ENCODE assay signal across 11 cellular contexts in genomic region chr19:42875881-42876280, GRCh38. TPM values are rescaled to one million over a fixed set of nuclear protein-coding genes. Genes with fewer than 3 reads are reported as not detected.
A peak's percentile ranks its signal among the peaks of the same experiment; 100 is the strongest.
DNase-seq lines count a peak whose midpoint lies in the region; ATAC-seq, FAIRE-seq and TF ChIP-seq lines count a peak whose summit lies in the region.
"Not testable (repeated sequence)": the region's sequence is repeated elsewhere in the genome, so short reads cannot be mapped to it uniquely, and the experiment has no call there.
"Had no signal": no experiment of that assay in that cellular context is flagged by ENCODE, and none has a peak within 500 bp of the region (broad histone marks: within the 10 kb centered on the region; RNA-seq: fewer than 3 reads in every experiment).

No MANE protein-coding gene starts in this region.

- not testable (repeated sequence) for DNase-seq in A549 (ENCODE audit: low read depth in 1 of 2, low spot score in 1 of 2); Calu3; SK-N-SH
- DNase-seq in HCEC 1CT (peak; percentile 15), NCI-H226 (peak; percentile 60), mammary epithelial cell (peak; percentile 66), foreskin fibroblast (peak; percentile 30 to 32), myocyte (ENCODE audit: low read depth) (peak; percentile 75)

- CTCF ChIA-PET in A549 (lab: Yijun Ruan, JAX): interaction anchor here (0.9 kb wide), 1 partner anchor 9 kb away, joined by 5 read pairs; no protein-coding TSS in a partner anchor
- CTCF ChIA-PET in Calu3 (lab: Charles Lee); SK-N-SH (lab: Yijun Ruan, JAX); mammary epithelial cell (lab: Charles Lee; ENCODE audit: low non-redundant PET): not testable (repeated sequence)

- peak overlapping the region; percentile 50 for H3K27ac Mint-ChIP-seq in Calu3 (ENCODE audit: unreplicated experiment)

- not testable (repeated sequence) for H4K20me1 ChIP-seq in SK-N-SH (ENCODE audit: insufficient read depth); mammary epithelial cell (ENCODE audit: insufficient read depth, low read length)

- H3K4me3 Mint-ChIP-seq in Calu3 (ENCODE audit: low read depth, unreplicated experiment): not testable (repeated sequence)

- not testable (repeated sequence) for H3K9me2 ChIP-seq in SK-N-SH

- not testable (repeated sequence) for H3K36me3 Mint-ChIP-seq in Calu3 (ENCODE audit: insufficient read depth, unreplicated experiment)

- H2AFZ ChIP-seq in SK-N-SH (ENCODE audit: low read depth): peak overlapping the region; percentile 46; the same call in 1 of the 2 replicates
- peak overlapping the region; percentile 52 for H2AFZ ChIP-seq in mammary epithelial cell (ENCODE audit: low read depth, low read length)

- not testable (repeated sequence) for BruUV-seq in Calu3 (replicated peaks; lab: Mats Ljungman, UMichigan); mammary epithelial cell (replicated peaks; lab: Mats Ljungman, UMichigan)

- peak overlapping the region; percentile 61 for H3K9ac ChIP-seq in SK-N-SH
- peak overlapping the region; percentile 58 for H3K9ac ChIP-seq in mammary epithelial cell (ENCODE audit: insufficient read depth, low read length)

- H3F3A ChIP-seq in SK-N-SH (replicated peaks; ENCODE audit: insufficient read depth): peaks cover 20% of the 10 kb centered on the region

- in situ Hi-C loops in mammary epithelial cell (cut with MboI; ENCODE audit: low sequenced_read_pairs in 2 of 2): not testable (repeated sequence)

- not testable (repeated sequence) for H3K79me2 ChIP-seq in SK-N-SH (ENCODE audit: insufficient read depth); mammary epithelial cell (ENCODE audit: insufficient read depth, low read length)

- not testable (repeated sequence) for H3K27me3 ChIP-seq in SK-N-SH (ENCODE audit: insufficient read depth); mammary epithelial cell (ENCODE audit: insufficient read depth, low read length)

- not testable (repeated sequence) for TF ChIP-seq EP300 in A549 (IDR thresholded peaks at IDR 0.05); SK-N-SH (IDR thresholded peaks at IDR 0.05; ENCODE audit: borderline replicate concordance in 1 of 2, low read depth in 1 of 2, low read length in 1 of 2)

- not testable (repeated sequence) for FAIRE-seq in A549 (lab: Jason Lieb, UNC)

- peak overlapping the region; percentile 44 for H3K4me2 ChIP-seq in A549
- 0 out of 2 replicates have a peak overlapping the region, but pooled peaks have one; percentile 20 for H3K4me2 ChIP-seq in SK-N-SH
- peak overlapping the region; percentile 69 for H3K4me2 ChIP-seq in mammary epithelial cell (ENCODE audit: insufficient read depth, low read depth, low read length)

- H3K27ac ChIP-seq in A549: peak overlapping the region; percentile 77 to 85
- peak overlapping the region; percentile 4 to 88; a peak in 3 of 4 replicates for H3K27ac ChIP-seq in SK-N-SH (ENCODE audit: low read depth in 2 of 2, low read length in 1 of 2)
- peak overlapping the region; percentile 87 for H3K27ac ChIP-seq in mammary epithelial cell (ENCODE audit: insufficient read depth, low read depth, low read length)

- not testable (repeated sequence) for H3K36me3 ChIP-seq in SK-N-SH (replicated peaks in 1 of 2; ENCODE audit: control insufficient read depth in 1 of 2, insufficient read depth in 2 of 2, low read length in 1 of 2); mammary epithelial cell (ENCODE audit: insufficient read depth, low read length)

- not testable (repeated sequence) for H3K9me3 Mint-ChIP-seq in Calu3 (ENCODE audit: low read depth, unreplicated experiment)

- TF ChIP-seq CTCF in A549 (IDR thresholded peaks at IDR 0.05); Calu3 (IDR thresholded peaks at IDR 0.05; ENCODE audit: unreplicated experiment); SK-N-SH (IDR thresholded peaks at IDR 0.05); mammary epithelial cell (conservative IDR thresholded peaks at IDR 0.05 in 1 of 2, IDR thresholded peaks at IDR 0.05 in 1 of 2; ENCODE audit: extremely low read depth in 1 of 2, insufficient read depth in 1 of 2, low read depth in 1 of 2, low read length in 2 of 2); foreskin fibroblast (IDR thresholded peaks at IDR 0.05; ENCODE audit: low read depth, low read length): not testable (repeated sequence)

- POLR2A ChIA-PET in A549 (lab: Yijun Ruan, JAX); SK-N-SH (lab: Yijun Ruan, JAX): not testable (repeated sequence)

- not testable (repeated sequence) for ATAC-seq in A549

- not testable (repeated sequence) for H3K27me3 Mint-ChIP-seq in Calu3 (ENCODE audit: unreplicated experiment)

- WGBS in A549 (ENCODE audit: missing lambda C conversion rate): 58% methylated on average over 1 of the region's 1 CpG
- WGBS in SK-N-SH (ENCODE audit: low lambda C conversion rate): 18% methylated on average over 1 of the region's 1 CpG
- 0% methylated on average over 1 of the region's 1 CpG for WGBS in mammary epithelial cell (ENCODE audit: low coverage, missing lambda C conversion rate)

- dilution Hi-C loops in mammary epithelial cell (cut with HindIII; ENCODE audit: low sequenced_read_pairs): not testable (repeated sequence)

- H3K4me3 ChIP-seq in A549; SK-N-SH (ENCODE audit: low read depth in 2 of 2, low read length in 1 of 2); mammary epithelial cell (replicated peaks in 1 of 3; ENCODE audit: insufficient read depth in 1 of 3, low read depth in 2 of 3, low read length in 3 of 3); foreskin fibroblast (ENCODE audit: low read depth in 1 of 2, low read length in 2 of 2): not testable (repeated sequence)

- peaks cover 22% of the 10 kb centered on the region for H3K4me1 ChIP-seq in A549
- H3K4me1 ChIP-seq in SK-N-SH (ENCODE audit: control insufficient read depth in 1 of 2, insufficient read depth in 2 of 2, low read depth in 1 of 2, low read length in 1 of 2): peaks cover 0 to 18% of the 10 kb centered on the region in 2 experiments; a peak in 1 of 4 replicates
- peaks cover 36% of the 10 kb centered on the region for H3K4me1 ChIP-seq in mammary epithelial cell (ENCODE audit: insufficient read depth, low read length)

- peaks cover 13% of the 10 kb centered on the region; the same call in 2 of the 3 replicates for H3K9me3 ChIP-seq in A549
- H3K9me3 ChIP-seq in SK-N-SH; mammary epithelial cell (replicated peaks; ENCODE audit: insufficient read depth, low read length): not testable (repeated sequence)

- H3K4me1 Mint-ChIP-seq in Calu3 (ENCODE audit: low read depth, unreplicated experiment): peaks cover 49% of the 10 kb centered on the region

- TF ChIP-seq RAD21 in A549 (conservative IDR thresholded peaks at IDR 0.05 in 1 of 2, IDR thresholded peaks at IDR 0.05 in 1 of 2); SK-N-SH (IDR thresholded peaks at IDR 0.05; ENCODE audit: low read length): not testable (repeated sequence)

- not testable (repeated sequence) for TF ChIP-seq POLR2A in A549 (IDR thresholded peaks at IDR 0.05; ENCODE audit: low read length)

- intact Hi-C loops in Calu3 (cut with micrococcal nuclease; ENCODE audit: unreplicated experiment); mammary epithelial cell (cut with micrococcal nuclease): not testable (repeated sequence)

RNA-seq across cellular contexts. Expression of gene PSG1, which starts 3.6 kb away (rescaled TPM):
- polyA plus RNA-seq in A549 (2011; rRNA removed) (0.16 and 0.22 TPM in 2 replicates), A549 (2017; fragmentation: RNase III; extraction: RNeasy Plus Mini Kit Qiagen cat#74134 plus additional on column Dnase treatment) (0.28 to 0.41 TPM (median 0.30 TPM) in 3 replicates), SK-N-SH (2012; rRNA removed) (0.18 and 0.19 TPM in 2 replicates), mammary epithelial cell (0.10 TPM)
- 0.16 and 0.26 TPM in 2 replicates for polyA plus RNA-seq in A549 (2012; cell fraction: cytosol; rRNA removed)
- polyA plus RNA-seq in A549 (2012; cell fraction: nucleus; rRNA removed): 0.32 and 0.43 TPM in 2 replicates
- 0.10 and 0.12 TPM in 2 replicates for polyA minus RNA-seq in A549 (2011; rRNA and poly(A)+ RNA removed)
- total RNA-seq in Calu3 (2022) (not detected in 2 replicates), mammary epithelial cell (not detected), myocyte (4.7 and 16.3 TPM in 2 replicates)
- polyA plus RNA-seq in SK-N-SH (2012; cell fraction: cytosol; rRNA removed): 0.12 and 0.14 TPM in 2 replicates
- polyA plus RNA-seq in SK-N-SH (2012; cell fraction: nucleus; rRNA removed): 0.09 and 0.48 TPM in 2 replicates
- not detected for polyA minus RNA-seq in mammary epithelial cell
- polyA plus RNA-seq in myocyte (2012): 2.3 TPM
- total RNA-seq: GM23338, K562 had no signal
- polyA plus RNA-seq: CD14-positive monocyte, GM23338, K562 had no signal

RNA-seq across cellular contexts. Expression of gene PSG6, which starts 41.8 kb away (rescaled TPM):
- polyA plus RNA-seq in A549 (2011; rRNA removed): 0.05 TPM in 1 of 2 replicates, not detected in the other
- 0.06 TPM in 1 of 2 replicates, not detected in the other for polyA plus RNA-seq in A549 (2012; cell fraction: cytosol; rRNA removed)
- polyA plus RNA-seq in A549 (2012; cell fraction: nucleus; rRNA removed): not detected in 2 replicates
- polyA plus RNA-seq in A549 (2017; fragmentation: RNase III; extraction: RNeasy Plus Mini Kit Qiagen cat#74134 plus additional on column Dnase treatment): not detected in 3 replicates
- polyA minus RNA-seq in A549 (2011; rRNA and poly(A)+ RNA removed): not detected in 2 replicates
- total RNA-seq in Calu3 (2022): not detected in 2 replicates
- polyA plus RNA-seq in SK-N-SH (2012; rRNA removed): 0.05 TPM in 1 of 2 replicates, not detected in the other
- not detected in 2 replicates for polyA plus RNA-seq in SK-N-SH (2012; cell fraction: cytosol; rRNA removed)
- 0.06 and 0.07 TPM in 2 replicates for polyA plus RNA-seq in SK-N-SH (2012; cell fraction: nucleus; rRNA removed)
- 1 to 10 TPM in 1 of 2 donors, not detected in 1; 1.2 TPM for total RNA-seq in mammary epithelial cell
- 0.12 TPM for polyA plus RNA-seq in mammary epithelial cell
- polyA minus RNA-seq in mammary epithelial cell: not detected
- not detected in 2 replicates for total RNA-seq in myocyte
- not detected for polyA plus RNA-seq in myocyte (2012)
- total RNA-seq: GM23338, K562 had no signal
- polyA plus RNA-seq: CD14-positive monocyte, K562 had no signal
